ENCODE assay signal across 21 cellular contexts in the genomic region with DNA sequence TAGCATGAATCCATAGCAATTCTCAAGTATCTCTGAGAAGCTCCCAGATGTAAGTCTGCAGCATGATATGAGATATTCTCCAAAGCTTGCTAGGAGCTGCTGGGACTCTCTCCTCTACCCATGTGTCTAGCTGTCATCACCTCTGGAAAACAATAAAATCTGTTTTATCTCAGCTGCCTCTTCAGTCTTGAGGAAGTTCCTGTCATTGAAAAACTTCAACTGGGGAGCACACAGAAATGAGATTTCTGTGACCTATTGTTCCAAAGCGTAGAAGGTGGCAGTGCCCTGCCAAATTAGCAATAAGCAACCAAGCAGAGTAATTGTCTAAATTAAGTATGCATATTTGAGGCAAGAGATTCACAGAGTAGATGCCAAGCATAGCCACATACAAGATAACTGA.
"Had no signal": no experiment of that assay in that cellular context is flagged by ENCODE, and none has a peak within 500 bp of the region (broad histone marks: within the 10 kb centered on the region; RNA-seq: fewer than 3 reads in every experiment).

No MANE protein-coding gene starts in this region.

- H3K4me3 ChIP-seq: breast epithelium, gastroesophageal sphincter, spleen, thyroid gland had no signal

- H3K27me3 ChIP-seq: breast epithelium, gastroesophageal sphincter, spleen, thyroid gland had no signal

- H3K4me1 ChIP-seq: breast epithelium, gastroesophageal sphincter, spleen, thyroid gland had no signal

- H3K9me3 ChIP-seq: breast epithelium, gastroesophageal sphincter, thyroid gland had no signal

- H3K36me3 ChIP-seq: breast epithelium, gastroesophageal sphincter, spleen, thyroid gland, WERI-Rb-1 had no signal

- H3K27ac ChIP-seq: breast epithelium, gastroesophageal sphincter, spleen, thyroid gland, WERI-Rb-1 had no signal

- DNase-seq: activated CD4-positive, alpha-beta T cell treated with anti-CD3 and anti-CD28 coated beads, Interleukin-2, amount 10 ng/mL, durations not matched to agents 7 days and 5 days; activated CD4-positive, CD25-positive, alpha-beta regulatory T cell treated with anti-CD3 and anti-CD28 coated beads, Interleukin-2, amount 50 U/mL, for 72 hours; activated CD8-positive, alpha-beta T cell treated with anti-CD3 and anti-CD28 coated beads, Interleukin-2, amount 10 ng/mL, durations not matched to agents 7 days and 5 days; activated gamma-delta T cell treated with Interleukin-2 at 50 U/mL for 16 hours; aorta; effector CD8-positive, alpha-beta T cell; head of caudate nucleus; islet precursor cell; left colon; midbrain; natural killer cell; spleen; stimulated activated CD4-positive, alpha-beta T cell treated with anti-CD3 and anti-CD28 coated beads, Interleukin-4, amount 100 ng/mL, for 4 hours; stimulated activated naive CD8-positive, alpha-beta T cell treated with anti-CD3 and anti-CD28 coated beads, Interleukin-15, Interleukin-2, amounts not matched to agents 100 U/mL and 50 U/mL, for 24 hours; substantia nigra; T-helper 1 cell; thyroid gland; WERI-Rb-1 had no signal

- ATAC-seq: activated CD8-positive, alpha-beta T cell treated with anti-CD3 and anti-CD28 coated beads, Interleukin-2, amount 10 ng/mL, durations not matched to agents 7 days and 5 days; esophagus mucosa; gastroesophageal sphincter; left colon; natural killer cell; stimulated activated naive CD8-positive, alpha-beta T cell treated with anti-CD3 and anti-CD28 coated beads, Interleukin-15, Interleukin-2, amounts not matched to agents 100 U/mL and 50 U/mL, for 24 hours had no signal
